21 cellular contexts compared by ENCODE assay signal in genomic region chr7:43602271-43602670, GRCh38.
"Had no signal": no experiment of that assay in that cellular context is flagged by ENCODE, and none has a peak within 500 bp of the region (broad histone marks: within the 10 kb centered on the region; RNA-seq: fewer than 3 reads in every experiment).

No MANE protein-coding gene starts in this region.

- H3K4me3 ChIP-seq: ascending aorta, colonic mucosa, dorsolateral prefrontal cortex, pancreas, upper lobe of left lung had no signal

- H3K4me1 Mint-ChIP-seq: nephron had no signal

- H3K36me3 ChIP-seq: WERI-Rb-1 had no signal

- ATAC-seq: activated naive CD4-positive, alpha-beta T cell treated with anti-CD3 and anti-CD28 coated beads, Interleukin-2, amount 50 U/mL, for 72 hours; effector memory CD8-positive, alpha-beta T cell; esophagus mucosa; left ventricle myocardium superior; pancreas; right cardiac atrium; stimulated activated naive CD8-positive, alpha-beta T cell treated with anti-CD3 and anti-CD28 coated beads, Interleukin-15, Interleukin-2, amounts not matched to agents 100 U/mL and 50 U/mL, for 24 hours had no signal

- H3K27me3 Mint-ChIP-seq: effector memory CD8-positive, alpha-beta T cell had no signal

- H3K27ac ChIP-seq: ascending aorta, colonic mucosa, dorsolateral prefrontal cortex, pancreas, upper lobe of left lung, WERI-Rb-1 had no signal

- H3K9me3 ChIP-seq: ascending aorta, colonic mucosa, pancreas, upper lobe of left lung had no signal

- H3K27ac Mint-ChIP-seq: activated naive CD4-positive, alpha-beta T cell treated with anti-CD3 and anti-CD28 coated beads, Interleukin-2, amount 50 U/mL, for 72 hours; effector memory CD8-positive, alpha-beta T cell; nephron had no signal

- H3K9me3 Mint-ChIP-seq: activated naive CD4-positive, alpha-beta T cell treated with anti-CD3 and anti-CD28 coated beads, Interleukin-2, amount 50 U/mL, for 72 hours; effector memory CD8-positive, alpha-beta T cell had no signal

- H3K27me3 ChIP-seq: ascending aorta, colonic mucosa, dorsolateral prefrontal cortex, pancreas, upper lobe of left lung had no signal

- H3K4me1 ChIP-seq: colonic mucosa, pancreas, upper lobe of left lung had no signal

- H3K4me3 Mint-ChIP-seq: effector memory CD8-positive, alpha-beta T cell; nephron had no signal

- DNase-seq: activated CD4-positive, alpha-beta T cell treated with anti-CD3 and anti-CD28 coated beads for 1 hour; activated CD4-positive, alpha-beta T cell treated with anti-CD3 and anti-CD28 coated beads, Interleukin-2, amount 50 U/mL, for 1 hour; activated T-cell treated with anti-CD3 and anti-CD28 coated beads, Interleukin-2, amount 50 U/mL, for 1 hour; central memory CD4-positive, alpha-beta T cell; colonic mucosa; effector memory CD8-positive, alpha-beta T cell; hippocampal formation; left ventricle myocardium superior; mammary epithelial cell; pancreas; right cardiac atrium; stimulated activated CD4-positive, alpha-beta T cell treated with anti-CD3 and anti-CD28 coated beads, Interleukin-12 subunit alpha, Interleukin-12 subunit beta, amount 100 ng/mL, for 4 hours; stimulated activated CD4-positive, alpha-beta T cell treated with anti-CD3 and anti-CD28 coated beads, Interleukin-4, amount 100 ng/mL, for 4 hours; stimulated activated naive CD8-positive, alpha-beta T cell treated with anti-CD3 and anti-CD28 coated beads, Interleukin-15, Interleukin-2, amounts not matched to agents 100 U/mL and 50 U/mL, for 24 hours; upper lobe of left lung; WERI-Rb-1 had no signal
